Comparison of ENCODE assay signal across 16 cellular contexts in genomic region chr10:27526242-27526641, GRCh38. TPM values are rescaled to one million over a fixed set of nuclear protein-coding genes. Genes with fewer than 3 reads are reported as not detected.
DNase-seq lines count a peak whose midpoint lies in the region; ATAC-seq and TF ChIP-seq lines count a peak whose summit lies in the region.
"Had no signal": no experiment of that assay in that cellular context is flagged by ENCODE, and none has a peak within 500 bp of the region (broad histone marks: within the 10 kb centered on the region; RNA-seq: fewer than 3 reads in every experiment).

No MANE protein-coding gene starts in this region.

- BruUV-seq in PC-9 (replicated peaks; lab: Mats Ljungman, UMichigan): no TSS peak

- no peak for TF ChIP-seq POLR2A in gastrocnemius medialis (IDR thresholded peaks at IDR 0.05)

- H3K9me2 ChIP-seq in PC-9 (ENCODE audit: insufficient read depth): no peaks in the 10 kb centered on the region

- CTCF ChIA-PET in PC-9 (lab: Charles Lee): no interaction called here

- peak overlapping the region; percentile 98 for H3K27ac ChIP-seq in SK-N-MC
- H3K27ac ChIP-seq in gastrocnemius medialis: peak overlapping the region; percentile 35 to 50 (median 40)
- no peak overlapping the region for H3K27ac ChIP-seq in PC-9
- H3K27ac ChIP-seq: 22Rv1; BLaER1 treated with 17β-estradiol and CSF1 and Interleukin-3, amounts not matched to agents 10 nM and 100 nM had no signal

- DNase-seq in DMS 273 (lab: John Stamatoyannopoulos, UW; ENCODE audit: unreplicated experiment) (peak; percentile 49), DMS 273 treated with DMSO at 0.1 percent for 48 hours (lab: John Stamatoyannopoulos, UW) (no peak), SK-N-MC (ENCODE audit: low read depth, low spot score) (no peak), left ventricle myocardium superior (no peak), gastrocnemius medialis (no peak), NCI-H510A treated with DMSO at 0.1 percent for 48 hours (lab: John Stamatoyannopoulos, UW) (no peak), PC-9 (no peak)
- DNase-seq: DMS153, NCI-H1048, NCI-H2107, NCI-H345, NCI-H82 had no signal

- no peak overlapping the region for H3K9ac ChIP-seq in SK-N-MC (ENCODE audit: insufficient read length)
- H3K9ac ChIP-seq: BLaER1 treated with 17β-estradiol and CSF1 and Interleukin-3, amounts not matched to agents 10 nM and 100 nM had no signal

- H3K4me3 ChIP-seq in SK-N-MC: no peak overlapping the region
- H3K4me3 ChIP-seq in gastrocnemius medialis: no peak overlapping the region
- no peak overlapping the region for H3K4me3 ChIP-seq in PC-9
- H3K4me3 ChIP-seq: BLaER1 treated with 17β-estradiol and CSF1 and Interleukin-3, amounts not matched to agents 10 nM and 100 nM; HAP-1 had no signal

- H3K79me2 ChIP-seq in PC-9 (ENCODE audit: low read depth): no peaks in the 10 kb centered on the region; the same call in 1 of the 2 replicates

- in situ Hi-C loops in gastrocnemius medialis (cut with MboI; ENCODE audit: low sequenced_read_pairs in 4 of 4): no loop called here

- intact Hi-C loops in left ventricle myocardium superior (cut with micrococcal nuclease) (no loop called here), gastrocnemius medialis (cut with DNase I; ENCODE audit: low total_unique reads) (no loop called here), PC-9 (cut with micrococcal nuclease; ENCODE audit: unreplicated experiment) (no loop called here)

- no peaks in the 10 kb centered on the region for H3F3A ChIP-seq in PC-9 (ENCODE audit: insufficient read depth, low read depth)

- TF ChIP-seq CTCF in gastrocnemius medialis (IDR thresholded peaks at IDR 0.05 in 4 of 5, conservative IDR thresholded peaks at IDR 0.05 in 1 of 5) (no peak), PC-9 (conservative IDR thresholded peaks at IDR 0.05) (no peak)

- no peak overlapping the region for H3K4me2 ChIP-seq in PC-9

- no peaks in the 10 kb centered on the region for H4K20me1 ChIP-seq in PC-9 (ENCODE audit: insufficient read depth)

- H3K9me3 ChIP-seq in SK-N-MC (ENCODE audit: low read depth, low read length) (no peaks in the 10 kb centered on the region), gastrocnemius medialis (no peaks in the 10 kb centered on the region), PC-9 (ENCODE audit: insufficient read depth, low read depth) (no peaks in the 10 kb centered on the region)
- H3K9me3 ChIP-seq: HAP-1 had no signal

- H3K27me3 ChIP-seq in gastrocnemius medialis: no peaks in the 10 kb centered on the region
- no peaks in the 10 kb centered on the region for H3K27me3 ChIP-seq in PC-9 (ENCODE audit: insufficient read depth, low read depth)
- H3K27me3 ChIP-seq: BLaER1 treated with 17β-estradiol and CSF1 and Interleukin-3, amounts not matched to agents 10 nM and 100 nM had no signal

- H3K36me3 ChIP-seq in SK-N-MC (ENCODE audit: insufficient read depth, low read length): no peaks in the 10 kb centered on the region
- H3K36me3 ChIP-seq in gastrocnemius medialis: no peaks in the 10 kb centered on the region
- H3K36me3 ChIP-seq in PC-9 (ENCODE audit: low read depth): no peaks in the 10 kb centered on the region
- H3K36me3 ChIP-seq: HAP-1 had no signal

- POLR2A ChIA-PET in PC-9 (lab: Charles Lee; ENCODE audit: unreplicated experiment): no interaction called here

- peaks cover 36 to 59% of the 10 kb centered on the region in 2 donors for H3K4me1 ChIP-seq in gastrocnemius medialis
- no peaks in the 10 kb centered on the region for H3K4me1 ChIP-seq in PC-9 (replicated peaks; ENCODE audit: insufficient read depth)

- H2AFZ ChIP-seq in PC-9: no peak overlapping the region

- peak; percentile 74 for ATAC-seq in left ventricle myocardium superior
- ATAC-seq in gastrocnemius medialis: no peak
- no peak for ATAC-seq in HG03139 (IDR thresholded peaks at IDR 0.05; ENCODE audit: unreplicated experiment)

RNA-seq across cellular contexts. Expression of gene RAB18, which starts 22.1 kb away (rescaled TPM):
- total RNA-seq in left ventricle myocardium superior: 124 TPM
- total RNA-seq in gastrocnemius medialis: 10 to 100 TPM; 46.0 to 51.6 (median 47.1) TPM
- total RNA-seq in PC-9 (2021): 63.1 and 63.8 TPM in 2 replicates
